7 cellular contexts compared by ENCODE assay signal in genomic region chr12:121799175-121799841, GRCh38. TPM values are rescaled to one million over a fixed set of nuclear protein-coding genes. Genes with fewer than 3 reads are reported as not detected.
A peak's percentile ranks its signal among the peaks of the same experiment; 100 is the strongest.
DNase-seq lines count a peak whose midpoint lies in the region; ATAC-seq and TF ChIP-seq lines count a peak whose summit lies in the region.

No MANE protein-coding gene starts in this region.

- no peak for ATAC-seq in GM18520 (IDR thresholded peaks at IDR 0.05; ENCODE audit: unreplicated experiment)

- peak overlapping the region; percentile 79 to 89 (median 87) for H3K4me3 Mint-ChIP-seq in immature natural killer cell

- no peaks in the 10 kb centered on the region for H3K36me3 Mint-ChIP-seq in immature natural killer cell

- peak; percentile 80 for DNase-seq in GM13977 (ENCODE audit: low spot score)
- peak; percentile 45 for DNase-seq in NCI-H1694 (lab: John Stamatoyannopoulos, UW)
- peak; percentile 90 for DNase-seq in SW480 (ENCODE audit: low spot score)
- peak; percentile 82 to 83 for DNase-seq in cardiac fibroblast (ENCODE audit: low read depth in 2 of 2)
- peak; percentile 64 to 68 (median 65) for DNase-seq in immature natural killer cell
- DNase-seq in skeletal muscle cell (ENCODE audit: low read depth) = no peak

- H3K27ac Mint-ChIP-seq in immature natural killer cell = peak overlapping the region; percentile 83 to 96 (median 92)

- peaks cover 45 to 56% of the 10 kb centered on the region in 2 donors for H3K4me1 Mint-ChIP-seq in immature natural killer cell

- no peaks in the 10 kb centered on the region for H3K9me3 Mint-ChIP-seq in immature natural killer cell

- in situ Hi-C loops in GM13977 (cut with MboI; ENCODE audit: low pct_unique_long_range_greater_than_20kb, low sequenced_read_pairs, unreplicated experiment) = no loop called here

- H3K27me3 Mint-ChIP-seq in immature natural killer cell (ENCODE audit: low read depth in 3 of 3) = peaks cover 13 to 35% (median 23%) of the 10 kb centered on the region in 3 donors

- TF ChIP-seq CTCF in GM13977 (IDR thresholded peaks at IDR 0.05; ENCODE audit: extremely low read depth, insufficient read depth, missing control alignments) = no peak
- peak; percentile 7 for TF ChIP-seq CTCF in cardiac fibroblast (IDR thresholded peaks at IDR 0.05; ENCODE audit: low read depth, low read length)

- H3K4me3 ChIP-seq in cardiac fibroblast (replicated peaks in 1 of 2; ENCODE audit: low read depth in 2 of 2, low read length in 2 of 2) (peak overlapping the region; percentile 47 to 69), skeletal muscle cell (ENCODE audit: low read depth, low read length) (peak overlapping the region; percentile 51)

RNA-seq across cellular contexts. Expression of gene SETD1B, which starts 4.5 kb away (rescaled TPM):
- polyA plus RNA-seq in immature natural killer cell = 1 to 10 TPM in 1 of 3 donors, under 1 TPM in 1, not detected in 1; 0.56 to 2.3 TPM

RNA-seq across cellular contexts. Expression of gene RHOF, which starts 5.8 kb away (rescaled TPM):
- 100 to 1,000 TPM in 2 of 3 donors, 10 to 100 TPM in 1; 97.6 to 183 (median 128) TPM for polyA plus RNA-seq in immature natural killer cell

RNA-seq across cellular contexts. Expression of gene HPD, which starts 59.4 kb away (rescaled TPM):
- not detected for polyA plus RNA-seq in immature natural killer cell
